8 cellular contexts compared by ENCODE assay signal in the genomic region with DNA sequence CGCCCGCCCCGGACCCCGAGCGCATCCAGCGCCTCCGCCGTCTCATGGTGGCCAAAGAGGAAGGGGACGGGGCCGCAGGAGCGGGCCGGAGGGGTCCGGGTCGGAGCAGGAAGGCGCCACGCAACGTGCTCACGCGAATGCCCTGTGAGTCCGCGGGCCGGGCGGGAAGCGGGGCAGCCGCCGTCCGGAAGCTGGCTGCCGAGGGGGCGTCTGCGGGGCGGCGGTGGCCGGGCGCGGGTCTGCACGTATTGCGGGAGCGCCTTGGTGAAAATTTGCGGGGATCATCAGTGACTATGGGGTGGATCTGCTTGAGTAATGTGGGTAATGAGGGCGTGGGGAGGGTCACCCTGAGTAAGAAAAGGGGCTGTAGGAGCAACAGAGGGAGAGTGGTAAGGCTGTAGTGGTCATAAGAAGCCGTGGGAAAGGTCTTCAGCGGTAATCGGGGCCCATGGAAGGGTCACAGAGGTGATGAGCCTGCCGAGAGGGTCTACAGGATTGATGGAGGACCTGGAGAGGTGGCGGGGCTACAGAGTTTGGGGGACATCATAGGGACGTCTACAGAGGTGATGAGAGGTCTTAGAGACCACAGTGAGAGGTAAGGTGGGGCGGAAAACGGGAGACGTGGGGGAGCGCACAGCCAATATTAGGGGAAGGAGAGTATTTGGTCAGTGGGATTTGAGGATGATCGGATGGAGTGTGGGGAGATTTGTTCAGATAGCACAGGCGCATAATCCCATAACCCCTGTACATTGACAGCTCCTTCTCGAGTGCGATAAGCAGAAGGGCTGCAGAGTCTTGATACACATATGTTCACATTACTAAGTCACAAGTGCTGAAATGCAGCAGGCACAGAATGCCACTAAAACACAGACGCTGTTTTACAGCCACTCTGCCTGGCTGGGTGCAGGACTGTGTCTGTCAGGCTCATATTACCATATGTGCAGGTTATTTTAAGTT. TPM values are rescaled to one million over a fixed set of nuclear protein-coding genes. Genes with fewer than 3 reads are reported as not detected.
DNase-seq lines count a peak whose midpoint lies in the region; ATAC-seq and TF ChIP-seq lines count a peak whose summit lies in the region.

No MANE protein-coding gene starts in this region.

- H3K9me3 ChIP-seq in lower lobe of right lung: no peaks in the 10 kb centered on the region

- H3K27ac ChIP-seq in coronary artery: peak overlapping the region; percentile 57 to 67
- peak overlapping the region; percentile 68 for H3K27ac ChIP-seq in lower lobe of right lung

- peak; percentile 28 for ATAC-seq in HG02981 (IDR thresholded peaks at IDR 0.05; ENCODE audit: unreplicated experiment)
- ATAC-seq in SK-N-SH treated with all-trans-retinoic acid at 6 μM for 48 hours: peak; percentile 25
- no peak for ATAC-seq in lower lobe of right lung

- peaks cover 6% of the 10 kb centered on the region for H3K36me3 ChIP-seq in lower lobe of right lung

- H3K27me3 ChIP-seq in lower lobe of right lung (ENCODE audit: low read depth): no peaks in the 10 kb centered on the region

- TF ChIP-seq CTCF in coronary artery (IDR thresholded peaks at IDR 0.05): no peak
- TF ChIP-seq CTCF in lower lobe of right lung (IDR thresholded peaks at IDR 0.05): no peak

- intact Hi-C loops in lower lobe of right lung (cut with DNase I): no loop called here

- peak overlapping the region; percentile 90 for H3K4me3 ChIP-seq in coronary artery
- H3K4me3 ChIP-seq in lower lobe of right lung: peak overlapping the region; percentile 80

- peak; percentile 30 for DNase-seq in stimulated activated CD4-positive, alpha-beta T cell treated with anti-CD3 and anti-CD28 coated beads, Interleukin-12 subunit alpha, Interleukin-12 subunit beta, amount 100 ng/mL, for 4 hours
- DNase-seq in stimulated activated CD4-positive, alpha-beta T cell treated with anti-CD3 and anti-CD28 coated beads, Interleukin-2, amount 100 ng/mL, for 48 hours: no peak
- DNase-seq in coronary artery (ENCODE audit: low spot score) (no peak), lower lobe of right lung (peak; percentile 64), superior temporal gyrus (ENCODE audit: extremely low spot score) (peak; percentile 44), DMS153 treated with DMSO at 0.1 percent for 48 hours (lab: John Stamatoyannopoulos, UW; ENCODE audit: unreplicated experiment) (no peak)

- H3K4me1 ChIP-seq in lower lobe of right lung: peaks cover 17% of the 10 kb centered on the region

TF ChIP-seq in SK-N-SH treated with all-trans-retinoic acid at 6 μM for 48 hours, 23 proteins besides CTCF, POLR2A, EP300 and RAD21:
- no peak for TF ChIP-seq ISL1 (CRISPR knock-in tag; IDR thresholded peaks at IDR 0.05)
- no peak for TF ChIP-seq ESRRG (CRISPR knock-in tag; IDR thresholded peaks at IDR 0.05)
- no peak for TF ChIP-seq TSHZ2 (CRISPR knock-in tag; IDR thresholded peaks at IDR 0.05)
- TF ChIP-seq ZNF70 (CRISPR knock-in tag; IDR thresholded peaks at IDR 0.05): no peak
- no peak for TF ChIP-seq PPARA (CRISPR knock-in tag; IDR thresholded peaks at IDR 0.05; ENCODE audit: borderline replicate concordance)
- TF ChIP-seq ZNF8 (CRISPR knock-in tag; IDR thresholded peaks at IDR 0.05): no peak
- TF ChIP-seq ZNF565 (CRISPR knock-in tag; conservative IDR thresholded peaks at IDR 0.05; ENCODE audit: low read depth): no peak
- TF ChIP-seq ZC3H10 (CRISPR knock-in tag; IDR thresholded peaks at IDR 0.05): no peak
- TF ChIP-seq OSR1 (CRISPR knock-in tag; IDR thresholded peaks at IDR 0.05): no peak
- no peak for TF ChIP-seq ZFP3 (CRISPR knock-in tag; IDR thresholded peaks at IDR 0.05)
- TF ChIP-seq, protein P1, sequence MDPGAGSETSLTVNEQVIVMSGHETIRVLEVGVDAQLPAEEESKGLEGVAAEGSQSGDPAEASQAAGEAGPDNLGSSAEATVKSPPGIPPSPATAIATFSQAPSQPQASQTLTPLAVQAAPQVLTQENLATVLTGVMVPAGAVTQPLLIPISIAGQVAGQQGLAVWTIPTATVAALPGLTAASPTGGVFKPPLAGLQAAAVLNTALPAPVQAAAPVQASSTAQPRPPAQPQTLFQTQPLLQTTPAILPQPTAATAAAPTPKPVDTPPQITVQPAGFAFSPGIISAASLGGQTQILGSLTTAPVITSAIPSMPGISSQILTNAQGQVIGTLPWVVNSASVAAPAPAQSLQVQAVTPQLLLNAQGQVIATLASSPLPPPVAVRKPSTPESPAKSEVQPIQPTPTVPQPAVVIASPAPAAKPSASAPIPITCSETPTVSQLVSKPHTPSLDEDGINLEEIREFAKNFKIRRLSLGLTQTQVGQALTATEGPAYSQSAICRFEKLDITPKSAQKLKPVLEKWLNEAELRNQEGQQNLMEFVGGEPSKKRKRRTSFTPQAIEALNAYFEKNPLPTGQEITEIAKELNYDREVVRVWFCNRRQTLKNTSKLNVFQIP (CRISPR knock-in tag; IDR thresholded peaks at IDR 0.05; ENCODE audit: borderline replicate concordance, low read depth): no peak
- TF ChIP-seq TOX (CRISPR knock-in tag; IDR thresholded peaks at IDR 0.05; ENCODE audit: borderline replicate concordance): no peak
- no peak for TF ChIP-seq GLIS3 (CRISPR knock-in tag; IDR thresholded peaks at IDR 0.05)
- no peak for TF ChIP-seq SNAI2 (CRISPR knock-in tag; IDR thresholded peaks at IDR 0.05)
- no peak for TF ChIP-seq ZFP30 (CRISPR knock-in tag; IDR thresholded peaks at IDR 0.05)
- no peak for TF ChIP-seq RARB (CRISPR knock-in tag; IDR thresholded peaks at IDR 0.05)
- TF ChIP-seq TCF4 (CRISPR knock-in tag; IDR thresholded peaks at IDR 0.05; ENCODE audit: borderline replicate concordance): no peak

RNA-seq across cellular contexts. Expression of gene LSM11, which starts 0.8 kb away (rescaled TPM):
- total RNA-seq in lower lobe of right lung: 3.1 TPM

RNA-seq across cellular contexts. Expression of gene THG1L, which starts 13.1 kb away (rescaled TPM):
- 11.3 TPM for total RNA-seq in lower lobe of right lung

Comparison
In these comparisons a context has a peak if more than half of its experiments do, and no peak if none do; other contexts are left out.
1. DNase-seq: peak in stimulated activated CD4-positive, alpha-beta T cell treated with anti-CD3 and anti-CD28 coated beads, Interleukin-12 subunit alpha, Interleukin-12 subunit beta, amount 100 ng/mL, for 4 hours (single experiment), lower lobe of right lung (single experiment) and superior temporal gyrus (single experiment); none in stimulated activated CD4-positive, alpha-beta T cell treated with anti-CD3 and anti-CD28 coated beads, Interleukin-2, amount 100 ng/mL, for 48 hours (0 of 2), coronary artery (single experiment) and DMS153 treated with DMSO at 0.1 percent for 48 hours (single experiment).
2. ATAC-seq: peak in HG02981 (single experiment) and SK-N-SH treated with all-trans-retinoic acid at 6 μM for 48 hours (single experiment); none in lower lobe of right lung (0 of 2).